In the genomic region with DNA sequence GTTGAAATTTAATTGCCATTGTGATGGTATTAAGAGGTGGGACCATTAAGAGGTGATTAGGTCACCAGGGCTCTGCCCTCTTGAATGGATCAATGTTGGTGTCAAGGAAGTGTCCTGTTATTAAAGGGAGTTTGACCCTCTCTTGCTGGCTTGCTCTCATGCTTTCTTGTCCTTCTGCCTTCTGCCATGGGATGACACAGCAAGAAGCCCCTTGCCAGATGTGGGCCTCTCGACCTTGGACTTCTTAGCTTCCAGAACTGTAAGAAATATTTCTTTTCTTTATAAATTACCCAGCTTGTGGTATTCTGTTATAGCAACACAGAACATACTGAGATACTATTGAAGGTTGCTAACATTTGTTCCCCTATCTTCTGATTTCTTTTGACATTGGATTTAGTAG, we compare ENCODE assay signal across 26 cellular contexts.
"Had no signal": no experiment of that assay in that cellular context is flagged by ENCODE, and none has a peak within 500 bp of the region (broad histone marks: within the 10 kb centered on the region; RNA-seq: fewer than 3 reads in every experiment).

No MANE protein-coding gene starts in this region.

- H3K4me1 ChIP-seq: colonic mucosa, esophagus muscularis mucosa, esophagus squamous epithelium, foreskin keratinocyte, gastrocnemius medialis had no signal

- FAIRE-seq: colon, endometrium, endothelial cell of umbilical vein, frontal cortex had no signal

- H3K27ac Mint-ChIP-seq: effector memory CD8-positive, alpha-beta T cell; endodermal cell had no signal

- DNase-seq: colonic mucosa; dermis blood vessel endothelial cell; dorsolateral prefrontal cortex; effector CD4-positive, alpha-beta T cell; effector CD8-positive, alpha-beta T cell; effector memory CD4-positive, alpha-beta T cell; effector memory CD8-positive, alpha-beta T cell; endodermal cell; erythroblast; esophagus squamous epithelium; foreskin fibroblast; foreskin keratinocyte; foreskin melanocyte; gastrocnemius medialis; glutamatergic neuron; heart left ventricle; heart right ventricle had no signal

- H3K4me3 ChIP-seq: colonic mucosa, coronary artery, dorsolateral prefrontal cortex, esophagus muscularis mucosa, esophagus squamous epithelium, gastrocnemius medialis, gastroesophageal sphincter, heart left ventricle, heart right ventricle had no signal

- H3K27ac ChIP-seq: colonic mucosa, coronary artery, dorsolateral prefrontal cortex, epithelial cell of prostate, esophagus muscularis mucosa, esophagus squamous epithelium, foreskin keratinocyte, gastrocnemius medialis, gastroesophageal sphincter, heart left ventricle, heart right ventricle had no signal

- H3K9me3 ChIP-seq: colonic mucosa, esophagus muscularis mucosa, esophagus squamous epithelium, gastrocnemius medialis, gastroesophageal sphincter, heart right ventricle had no signal

- H3K9me3 Mint-ChIP-seq: dendritic cell treated with granulocyte-macrophage colony-stimulating factor and Interleukin-4, amounts not matched to agents 40 ng/mL and 50 ng/mL, for 4 days; effector memory CD8-positive, alpha-beta T cell had no signal

- H3K27me3 Mint-ChIP-seq: dendritic cell treated with granulocyte-macrophage colony-stimulating factor and Interleukin-4, amounts not matched to agents 40 ng/mL and 50 ng/mL, for 4 days had no signal

- H3K27me3 ChIP-seq: colonic mucosa, esophagus muscularis mucosa, esophagus squamous epithelium, foreskin keratinocyte, gastrocnemius medialis, gastroesophageal sphincter, heart left ventricle, heart right ventricle had no signal

- H3K4me3 Mint-ChIP-seq: dendritic cell treated with granulocyte-macrophage colony-stimulating factor and Interleukin-4, amounts not matched to agents 40 ng/mL and 50 ng/mL, for 4 days; effector memory CD8-positive, alpha-beta T cell; endodermal cell had no signal

- H3K36me3 ChIP-seq: colonic mucosa, esophagus muscularis mucosa, esophagus squamous epithelium, gastrocnemius medialis, gastroesophageal sphincter, heart left ventricle, heart right ventricle had no signal
